Comparison of ENCODE assay signal across 1 cellular context in the genomic region with DNA sequence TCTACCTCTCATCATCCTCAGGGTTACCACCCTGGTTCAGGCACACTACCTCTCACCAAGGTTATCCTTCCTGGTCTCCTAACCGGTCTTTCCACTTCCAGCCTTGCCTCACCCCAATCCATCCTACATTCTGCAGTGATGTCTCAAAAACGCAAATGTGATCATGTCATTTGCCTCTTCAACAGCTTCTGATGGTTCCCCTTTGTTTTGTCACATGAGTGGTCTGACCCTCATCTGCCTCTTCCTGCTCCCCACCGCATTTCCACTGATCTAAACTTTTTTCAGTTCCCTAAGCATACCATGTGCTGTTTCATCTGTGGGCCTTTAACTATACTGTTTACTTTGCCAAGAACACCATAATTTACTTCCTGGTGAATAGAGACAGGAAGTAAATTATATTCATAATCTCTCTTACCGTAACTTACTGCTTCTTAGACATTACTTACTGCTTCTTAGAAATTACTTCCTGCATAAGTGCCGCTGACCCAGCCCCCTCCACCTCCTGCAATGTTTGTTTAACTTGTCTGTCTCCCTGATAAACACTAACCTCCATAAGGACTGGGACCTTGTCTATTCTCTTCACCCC.
TF ChIP-seq lines count a peak whose summit lies in the region.

No MANE protein-coding gene starts in this region.

TF ChIP-seq in GM12878, 131 proteins besides CTCF, POLR2A, EP300 and RAD21 (continued from another document):
- TF ChIP-seq, protein P1, sequence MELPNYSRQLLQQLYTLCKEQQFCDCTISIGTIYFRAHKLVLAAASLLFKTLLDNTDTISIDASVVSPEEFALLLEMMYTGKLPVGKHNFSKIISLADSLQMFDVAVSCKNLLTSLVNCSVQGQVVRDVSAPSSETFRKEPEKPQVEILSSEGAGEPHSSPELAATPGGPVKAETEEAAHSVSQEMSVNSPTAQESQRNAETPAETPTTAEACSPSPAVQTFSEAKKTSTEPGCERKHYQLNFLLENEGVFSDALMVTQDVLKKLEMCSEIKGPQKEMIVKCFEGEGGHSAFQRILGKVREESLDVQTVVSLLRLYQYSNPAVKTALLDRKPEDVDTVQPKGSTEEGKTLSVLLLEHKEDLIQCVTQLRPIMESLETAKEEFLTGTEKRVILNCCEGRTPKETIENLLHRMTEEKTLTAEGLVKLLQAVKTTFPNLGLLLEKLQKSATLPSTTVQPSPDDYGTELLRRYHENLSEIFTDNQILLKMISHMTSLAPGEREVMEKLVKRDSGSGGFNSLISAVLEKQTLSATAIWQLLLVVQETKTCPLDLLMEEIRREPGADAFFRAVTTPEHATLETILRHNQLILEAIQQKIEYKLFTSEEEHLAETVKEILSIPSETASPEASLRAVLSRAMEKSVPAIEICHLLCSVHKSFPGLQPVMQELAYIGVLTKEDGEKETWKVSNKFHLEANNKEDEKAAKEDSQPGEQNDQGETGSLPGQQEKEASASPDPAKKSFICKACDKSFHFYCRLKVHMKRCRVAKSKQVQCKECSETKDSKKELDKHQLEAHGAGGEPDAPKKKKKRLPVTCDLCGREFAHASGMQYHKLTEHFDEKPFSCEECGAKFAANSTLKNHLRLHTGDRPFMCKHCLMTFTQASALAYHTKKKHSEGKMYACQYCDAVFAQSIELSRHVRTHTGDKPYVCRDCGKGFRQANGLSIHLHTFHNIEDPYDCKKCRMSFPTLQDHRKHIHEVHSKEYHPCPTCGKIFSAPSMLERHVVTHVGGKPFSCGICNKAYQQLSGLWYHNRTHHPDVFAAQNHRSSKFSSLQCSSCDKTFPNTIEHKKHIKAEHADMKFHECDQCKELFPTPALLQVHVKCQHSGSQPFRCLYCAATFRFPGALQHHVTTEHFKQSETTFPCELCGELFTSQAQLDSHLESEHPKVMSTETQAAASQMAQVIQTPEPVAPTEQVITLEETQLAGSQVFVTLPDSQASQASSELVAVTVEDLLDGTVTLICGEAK (IDR thresholded peaks at IDR 0.05; ENCODE audit: borderline replicate concordance): no peak
- TF ChIP-seq NFIC (IDR thresholded peaks at IDR 0.05; ENCODE audit: low read depth, low read length): peak; percentile 70; the same call in 1 of the 2 replicates
- no peak for TF ChIP-seq KDM1A (IDR thresholded peaks at IDR 0.05; ENCODE audit: borderline replicate concordance)
- TF ChIP-seq, protein P2, sequence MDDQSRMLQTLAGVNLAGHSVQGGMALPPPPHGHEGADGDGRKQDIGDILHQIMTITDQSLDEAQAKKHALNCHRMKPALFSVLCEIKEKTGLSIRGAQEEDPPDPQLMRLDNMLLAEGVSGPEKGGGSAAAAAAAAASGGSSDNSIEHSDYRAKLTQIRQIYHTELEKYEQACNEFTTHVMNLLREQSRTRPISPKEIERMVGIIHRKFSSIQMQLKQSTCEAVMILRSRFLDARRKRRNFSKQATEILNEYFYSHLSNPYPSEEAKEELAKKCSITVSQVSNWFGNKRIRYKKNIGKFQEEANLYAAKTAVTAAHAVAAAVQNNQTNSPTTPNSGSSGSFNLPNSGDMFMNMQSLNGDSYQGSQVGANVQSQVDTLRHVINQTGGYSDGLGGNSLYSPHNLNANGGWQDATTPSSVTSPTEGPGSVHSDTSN (IDR thresholded peaks at IDR 0.05; ENCODE audit: insufficient replicate concordance, low read depth, low read length): no peak
- TF ChIP-seq, protein P3, sequence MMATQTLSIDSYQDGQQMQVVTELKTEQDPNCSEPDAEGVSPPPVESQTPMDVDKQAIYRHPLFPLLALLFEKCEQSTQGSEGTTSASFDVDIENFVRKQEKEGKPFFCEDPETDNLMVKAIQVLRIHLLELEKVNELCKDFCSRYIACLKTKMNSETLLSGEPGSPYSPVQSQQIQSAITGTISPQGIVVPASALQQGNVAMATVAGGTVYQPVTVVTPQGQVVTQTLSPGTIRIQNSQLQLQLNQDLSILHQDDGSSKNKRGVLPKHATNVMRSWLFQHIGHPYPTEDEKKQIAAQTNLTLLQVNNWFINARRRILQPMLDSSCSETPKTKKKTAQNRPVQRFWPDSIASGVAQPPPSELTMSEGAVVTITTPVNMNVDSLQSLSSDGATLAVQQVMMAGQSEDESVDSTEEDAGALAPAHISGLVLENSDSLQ (IDR thresholded peaks at IDR 0.05): no peak
- TF ChIP-seq, protein P4, sequence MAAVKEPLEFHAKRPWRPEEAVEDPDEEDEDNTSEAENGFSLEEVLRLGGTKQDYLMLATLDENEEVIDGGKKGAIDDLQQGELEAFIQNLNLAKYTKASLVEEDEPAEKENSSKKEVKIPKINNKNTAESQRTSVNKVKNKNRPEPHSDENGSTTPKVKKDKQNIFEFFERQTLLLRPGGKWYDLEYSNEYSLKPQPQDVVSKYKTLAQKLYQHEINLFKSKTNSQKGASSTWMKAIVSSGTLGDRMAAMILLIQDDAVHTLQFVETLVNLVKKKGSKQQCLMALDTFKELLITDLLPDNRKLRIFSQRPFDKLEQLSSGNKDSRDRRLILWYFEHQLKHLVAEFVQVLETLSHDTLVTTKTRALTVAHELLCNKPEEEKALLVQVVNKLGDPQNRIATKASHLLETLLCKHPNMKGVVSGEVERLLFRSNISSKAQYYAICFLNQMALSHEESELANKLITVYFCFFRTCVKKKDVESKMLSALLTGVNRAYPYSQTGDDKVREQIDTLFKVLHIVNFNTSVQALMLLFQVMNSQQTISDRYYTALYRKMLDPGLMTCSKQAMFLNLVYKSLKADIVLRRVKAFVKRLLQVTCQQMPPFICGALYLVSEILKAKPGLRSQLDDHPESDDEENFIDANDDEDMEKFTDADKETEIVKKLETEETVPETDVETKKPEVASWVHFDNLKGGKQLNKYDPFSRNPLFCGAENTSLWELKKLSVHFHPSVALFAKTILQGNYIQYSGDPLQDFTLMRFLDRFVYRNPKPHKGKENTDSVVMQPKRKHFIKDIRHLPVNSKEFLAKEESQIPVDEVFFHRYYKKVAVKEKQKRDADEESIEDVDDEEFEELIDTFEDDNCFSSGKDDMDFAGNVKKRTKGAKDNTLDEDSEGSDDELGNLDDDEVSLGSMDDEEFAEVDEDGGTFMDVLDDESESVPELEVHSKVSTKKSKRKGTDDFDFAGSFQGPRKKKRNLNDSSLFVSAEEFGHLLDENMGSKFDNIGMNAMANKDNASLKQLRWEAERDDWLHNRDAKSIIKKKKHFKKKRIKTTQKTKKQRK (IDR thresholded peaks at IDR 0.05; ENCODE audit: low read depth, low read length): no peak
- TF ChIP-seq SRF (IDR thresholded peaks at IDR 0.05; ENCODE audit: low read depth in 2 of 2, low read length in 2 of 2): no peak
- TF ChIP-seq, protein P5, sequence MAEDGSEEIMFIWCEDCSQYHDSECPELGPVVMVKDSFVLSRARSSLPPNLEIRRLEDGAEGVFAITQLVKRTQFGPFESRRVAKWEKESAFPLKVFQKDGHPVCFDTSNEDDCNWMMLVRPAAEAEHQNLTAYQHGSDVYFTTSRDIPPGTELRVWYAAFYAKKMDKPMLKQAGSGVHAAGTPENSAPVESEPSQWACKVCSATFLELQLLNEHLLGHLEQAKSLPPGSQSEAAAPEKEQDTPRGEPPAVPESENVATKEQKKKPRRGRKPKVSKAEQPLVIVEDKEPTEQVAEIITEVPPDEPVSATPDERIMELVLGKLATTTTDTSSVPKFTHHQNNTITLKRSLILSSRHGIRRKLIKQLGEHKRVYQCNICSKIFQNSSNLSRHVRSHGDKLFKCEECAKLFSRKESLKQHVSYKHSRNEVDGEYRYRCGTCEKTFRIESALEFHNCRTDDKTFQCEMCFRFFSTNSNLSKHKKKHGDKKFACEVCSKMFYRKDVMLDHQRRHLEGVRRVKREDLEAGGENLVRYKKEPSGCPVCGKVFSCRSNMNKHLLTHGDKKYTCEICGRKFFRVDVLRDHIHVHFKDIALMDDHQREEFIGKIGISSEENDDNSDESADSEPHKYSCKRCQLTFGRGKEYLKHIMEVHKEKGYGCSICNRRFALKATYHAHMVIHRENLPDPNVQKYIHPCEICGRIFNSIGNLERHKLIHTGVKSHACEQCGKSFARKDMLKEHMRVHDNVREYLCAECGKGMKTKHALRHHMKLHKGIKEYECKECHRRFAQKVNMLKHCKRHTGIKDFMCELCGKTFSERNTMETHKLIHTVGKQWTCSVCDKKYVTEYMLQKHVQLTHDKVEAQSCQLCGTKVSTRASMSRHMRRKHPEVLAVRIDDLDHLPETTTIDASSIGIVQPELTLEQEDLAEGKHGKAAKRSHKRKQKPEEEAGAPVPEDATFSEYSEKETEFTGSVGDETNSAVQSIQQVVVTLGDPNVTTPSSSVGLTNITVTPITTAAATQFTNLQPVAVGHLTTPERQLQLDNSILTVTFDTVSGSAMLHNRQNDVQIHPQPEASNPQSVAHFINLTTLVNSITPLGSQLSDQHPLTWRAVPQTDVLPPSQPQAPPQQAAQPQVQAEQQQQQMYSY (CRISPR knock-in tag; IDR thresholded peaks at IDR 0.05): no peak
- no peak for TF ChIP-seq BMI1 (IDR thresholded peaks at IDR 0.05; ENCODE audit: borderline replicate concordance)
- no peak for TF ChIP-seq CBX5 (IDR thresholded peaks at IDR 0.05; ENCODE audit: low read depth)
- TF ChIP-seq, protein P6, sequence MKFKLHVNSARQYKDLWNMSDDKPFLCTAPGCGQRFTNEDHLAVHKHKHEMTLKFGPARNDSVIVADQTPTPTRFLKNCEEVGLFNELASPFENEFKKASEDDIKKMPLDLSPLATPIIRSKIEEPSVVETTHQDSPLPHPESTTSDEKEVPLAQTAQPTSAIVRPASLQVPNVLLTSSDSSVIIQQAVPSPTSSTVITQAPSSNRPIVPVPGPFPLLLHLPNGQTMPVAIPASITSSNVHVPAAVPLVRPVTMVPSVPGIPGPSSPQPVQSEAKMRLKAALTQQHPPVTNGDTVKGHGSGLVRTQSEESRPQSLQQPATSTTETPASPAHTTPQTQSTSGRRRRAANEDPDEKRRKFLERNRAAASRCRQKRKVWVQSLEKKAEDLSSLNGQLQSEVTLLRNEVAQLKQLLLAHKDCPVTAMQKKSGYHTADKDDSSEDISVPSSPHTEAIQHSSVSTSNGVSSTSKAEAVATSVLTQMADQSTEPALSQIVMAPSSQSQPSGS (IDR thresholded peaks at IDR 0.05; ENCODE audit: low read length): no peak
- TF ChIP-seq ZNF207 (IDR thresholded peaks at IDR 0.05; ENCODE audit: borderline replicate concordance): no peak
TF ChIP-seq in GM12878: peak in this region for 20.
